Comparison of ENCODE assay signal across 8 cellular contexts in the genomic region with DNA sequence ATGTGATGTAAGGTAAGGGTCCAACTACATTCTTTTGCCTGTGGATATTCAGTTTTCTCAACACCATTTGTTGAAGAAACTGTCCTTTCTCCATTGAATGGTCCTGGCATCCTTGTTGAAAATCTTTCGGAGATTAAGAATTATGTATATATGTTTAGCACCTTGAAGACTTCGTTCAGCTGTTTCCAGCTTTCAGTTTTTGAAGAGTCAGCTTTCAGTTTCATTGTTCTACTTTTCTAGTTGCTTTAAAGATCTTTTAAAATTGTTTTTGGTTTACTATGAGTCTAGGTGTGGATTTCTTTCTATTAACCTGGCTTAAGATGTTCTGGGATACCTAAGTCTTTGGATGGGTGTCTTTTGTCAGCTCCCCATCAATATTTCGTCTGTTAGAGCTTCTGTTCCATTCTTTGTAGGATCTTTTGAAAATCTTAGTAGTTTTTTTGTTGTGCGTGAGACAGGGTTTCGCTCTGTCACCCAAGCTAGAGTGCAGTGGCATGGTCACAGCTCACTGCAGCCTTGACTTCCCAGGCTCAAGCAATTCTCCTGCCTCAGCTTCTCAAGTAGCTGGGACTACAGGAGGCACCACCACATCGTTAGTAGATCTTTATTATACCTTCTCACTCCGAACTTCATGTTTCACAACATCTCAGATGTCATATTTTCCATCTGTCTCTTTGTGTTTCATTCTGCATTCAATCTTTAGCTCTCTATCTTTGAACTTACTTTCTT.
DNase-seq lines count a peak whose midpoint lies in the region; ATAC-seq and TF ChIP-seq lines count a peak whose summit lies in the region.

No MANE protein-coding gene starts in this region.

- H3K9me3 Mint-ChIP-seq in naive thymus-derived CD4-positive, alpha-beta T cell: peaks cover 0 to 14% (median 0%) of the 10 kb centered on the region in 11 donors
- H3K9me3 Mint-ChIP-seq in GM23338 (no peaks in the 10 kb centered on the region), chondrocyte (ENCODE audit: low read depth) (no peaks in the 10 kb centered on the region)

- no peaks in the 10 kb centered on the region for H3K27me3 Mint-ChIP-seq in naive thymus-derived CD4-positive, alpha-beta T cell
- no peaks in the 10 kb centered on the region for H3K27me3 Mint-ChIP-seq in GM23338 (ENCODE audit: insufficient read depth, low read depth, poor library complexity)
- no peaks in the 10 kb centered on the region for H3K27me3 Mint-ChIP-seq in chondrocyte (ENCODE audit: low read depth)

- intact Hi-C loops in naive thymus-derived CD4-positive, alpha-beta T cell (cut with micrococcal nuclease): loop anchor here (1.0 to 10.0 kb wide), 10 partner anchors 15 to 965 kb away; partner anchors contain the start of genes GLRX2 (in 1 of the 2) and RGS1 (in 1 of the 2)

- no peaks in the 10 kb centered on the region for H3K79me2 ChIP-seq in GM23338 (replicated peaks; ENCODE audit: insufficient read depth)

- H3K4me3 ChIP-seq in naive thymus-derived CD4-positive, alpha-beta T cell (ENCODE audit: low read length): peak overlapping the region; percentile 35
- H3K4me3 ChIP-seq in GM23338: no peak overlapping the region

- H3K4me1 Mint-ChIP-seq in naive thymus-derived CD4-positive, alpha-beta T cell: peaks cover 19 to 62% (median 51%) of the 10 kb centered on the region in 7 donors
- H3K4me1 Mint-ChIP-seq in GM23338: peaks cover 23% of the 10 kb centered on the region
- peaks cover 13% of the 10 kb centered on the region for H3K4me1 Mint-ChIP-seq in chondrocyte (ENCODE audit: low read depth)

- peak; percentile 55 for ATAC-seq in GM18868 (IDR thresholded peaks at IDR 0.05; ENCODE audit: unreplicated experiment)
- peak; percentile 52 for ATAC-seq in HG02588 (IDR thresholded peaks at IDR 0.05; ENCODE audit: unreplicated experiment)
- ATAC-seq in naive thymus-derived CD4-positive, alpha-beta T cell: peak; percentile 44
- ATAC-seq in GM23338: no peak

- no peak overlapping the region for H2AFZ ChIP-seq in GM23338

- peak overlapping the region; percentile 19 to 97 (median 86) for H3K27ac Mint-ChIP-seq in naive thymus-derived CD4-positive, alpha-beta T cell
- H3K27ac Mint-ChIP-seq in GM23338 (no peak overlapping the region), chondrocyte (ENCODE audit: unreplicated experiment) (no peak overlapping the region)

- POLR2A ChIA-PET in naive thymus-derived CD4-positive, alpha-beta T cell (lab: Charles Lee): interaction anchor here (0.6 to 2.9 kb wide), 9 partner anchors 10 to 186 kb away, joined by 3 to 17 read pairs (median 4); no protein-coding TSS in a partner anchor

- no peaks in the 10 kb centered on the region for H3K9me3 ChIP-seq in naive thymus-derived CD4-positive, alpha-beta T cell (ENCODE audit: control insufficient read depth in 2 of 3, low read length in 3 of 3)

- CTCF ChIA-PET in naive thymus-derived CD4-positive, alpha-beta T cell (lab: Charles Lee): interaction anchor here (0.9 to 1.1 kb wide), 2 partner anchors 9 to 77 kb away, joined by 3 read pairs; no protein-coding TSS in a partner anchor

- H3K9me2 ChIP-seq in GM23338 (ENCODE audit: insufficient read depth): no peaks in the 10 kb centered on the region

- H3K4me2 ChIP-seq in GM23338: no peak overlapping the region

- peaks cover 0 to 42% (median 0%) of the 10 kb centered on the region in 5 donors for H3K36me3 Mint-ChIP-seq in naive thymus-derived CD4-positive, alpha-beta T cell
- H3K36me3 Mint-ChIP-seq in GM23338 (ENCODE audit: low read depth): no peaks in the 10 kb centered on the region
- no peaks in the 10 kb centered on the region for H3K36me3 Mint-ChIP-seq in chondrocyte (ENCODE audit: low read depth)

- H3F3A ChIP-seq in GM23338 (replicated peaks; ENCODE audit: low read depth): no peaks in the 10 kb centered on the region

- H3K36me3 ChIP-seq in naive thymus-derived CD4-positive, alpha-beta T cell (ENCODE audit: control insufficient read depth in 2 of 3, insufficient read depth in 3 of 3, low read length in 3 of 3): no peaks in the 10 kb centered on the region
- no peaks in the 10 kb centered on the region for H3K36me3 ChIP-seq in GM23338 (ENCODE audit: insufficient read depth)

- peaks cover 14 to 41% of the 10 kb centered on the region in 2 donors for H3K4me1 ChIP-seq in naive thymus-derived CD4-positive, alpha-beta T cell (ENCODE audit: control insufficient read depth in 2 of 2, insufficient read depth in 2 of 2, low read length in 2 of 2)
- H3K4me1 ChIP-seq in GM23338 (ENCODE audit: insufficient read depth): peaks cover 4% of the 10 kb centered on the region; the same call in 1 of the 2 replicates

- H4K20me1 ChIP-seq in GM23338 (replicated peaks; ENCODE audit: insufficient read depth): no peaks in the 10 kb centered on the region

- H3K4me3 Mint-ChIP-seq in naive thymus-derived CD4-positive, alpha-beta T cell: peak overlapping the region; percentile 65 to 87 (median 74)
- H3K4me3 Mint-ChIP-seq in GM23338 (no peak overlapping the region), chondrocyte (ENCODE audit: unreplicated experiment) (no peak overlapping the region)

- TF ChIP-seq CTCF in GM23338 (conservative IDR thresholded peaks at IDR 0.05; ENCODE audit: low read depth in 2 of 2): no peak
- TF ChIP-seq CTCF in chondrocyte (IDR thresholded peaks at IDR 0.05): no peak

- no peaks in the 10 kb centered on the region for H3K27me3 ChIP-seq in naive thymus-derived CD4-positive, alpha-beta T cell (ENCODE audit: control insufficient read depth in 2 of 2, insufficient read depth in 2 of 2, low read length in 2 of 2)
- H3K27me3 ChIP-seq in GM23338 (ENCODE audit: insufficient read depth): no peaks in the 10 kb centered on the region

- peak; percentile 64 for DNase-seq in NAMALWA (ENCODE audit: low spot score)
- peak in 5 of 9 donors; percentile 4 to 14 (median 5) for DNase-seq in naive thymus-derived CD4-positive, alpha-beta T cell
- no peak for DNase-seq in NCI-H1105 (lab: John Stamatoyannopoulos, UW)
- DNase-seq in GM23338 (ENCODE audit: low spot score): no peak
- no peak for DNase-seq in chondrocyte (ENCODE audit: low spot score)
- DNase-seq in Ammon's horn (ENCODE audit: low spot score): no peak

- peak overlapping the region; percentile 24 for H3K27ac ChIP-seq in naive thymus-derived CD4-positive, alpha-beta T cell (ENCODE audit: low read depth, low read length)
- no peak overlapping the region for H3K27ac ChIP-seq in GM23338 (ENCODE audit: low read depth)

TF ChIP-seq in GM23338, 12 proteins besides CTCF, POLR2A, EP300 and RAD21:
- TF ChIP-seq CREB1 (CRISPR knock-in tag; IDR thresholded peaks at IDR 0.05; ENCODE audit: low read depth) (no peak), ZNF114 (CRISPR knock-in tag; IDR thresholded peaks at IDR 0.05) (no peak)

Comparison
In these comparisons a context has a peak if more than half of its experiments do, and no peak if none do; other contexts are left out.
1. DNase-seq: peak in NAMALWA (single experiment) and naive thymus-derived CD4-positive, alpha-beta T cell (5 of 9); none in NCI-H1105 (single experiment), GM23338 (single experiment), chondrocyte (single experiment) and Ammon's horn (single experiment).
2. H3K27ac Mint-ChIP-seq: peak in naive thymus-derived CD4-positive, alpha-beta T cell (9 of 9); none in GM23338 (single experiment) and chondrocyte (single experiment).
3. H3K4me3 Mint-ChIP-seq: peak in naive thymus-derived CD4-positive, alpha-beta T cell (10 of 10); none in GM23338 (single experiment) and chondrocyte (single experiment).